In genomic region chr5:188488-189481, GRCh38 we compare ENCODE assay signal across 8 cellular contexts.
A peak's percentile ranks its signal among the peaks of the same experiment; 100 is the strongest.
DNase-seq lines count a peak whose midpoint lies in the region; ATAC-seq lines count a peak whose summit lies in the region.

No MANE protein-coding gene starts in this region.

- DNase-seq in AML-193 (lab: John Stamatoyannopoulos, UW) (peak; percentile 66 to 67), NCI-H345 (lab: John Stamatoyannopoulos, UW) (peak; percentile 93), cerebellar cortex (ENCODE audit: low spot score) (peak; percentile 89), kidney tubule cell (ENCODE audit: low spot score) (peak; percentile 87)
- DNase-seq in activated CD4-positive, alpha-beta T cell treated with anti-CD3 and anti-CD28 coated beads for 1 hour, result peak; percentile 79
- DNase-seq in stimulated activated CD4-positive, alpha-beta T cell treated with anti-CD3 and anti-CD28 coated beads, Interleukin-1b, Interleukin-23, amount 100 ng/mL, for 4 hours (ENCODE audit: low read depth in 2 of 2), result peak; percentile 78 to 82

- ATAC-seq in GM18909 (IDR thresholded peaks at IDR 0.05; ENCODE audit: poor library complexity, unreplicated experiment) (peak; percentile 81), HG03139 (IDR thresholded peaks at IDR 0.05; ENCODE audit: unreplicated experiment) (peak; percentile 74)

Comparison
In these comparisons a context has a peak if more than half of its experiments do, and no peak if none do; other contexts are left out.
1. Peak in every context shown above with its lines: DNase-seq and ATAC-seq.